In the genomic region with DNA sequence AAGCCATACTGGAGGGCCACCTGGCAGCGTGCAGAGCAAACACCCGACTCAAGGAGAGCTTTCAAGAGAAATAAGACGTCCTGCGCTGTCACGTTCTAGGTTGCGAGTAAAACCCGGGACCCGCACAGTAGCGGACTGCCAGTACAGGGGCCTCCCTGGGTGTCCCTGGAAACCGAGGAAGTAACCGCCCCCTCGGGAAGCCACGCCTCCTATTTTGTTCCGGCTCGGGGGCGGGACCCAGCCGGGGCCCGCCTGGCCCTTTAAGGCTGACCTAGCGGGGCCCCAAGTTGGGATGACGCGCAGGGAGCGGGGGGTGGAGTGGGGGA, we compare ENCODE assay signal across 8 cellular contexts. TPM values are rescaled to one million over a fixed set of nuclear protein-coding genes. Genes with fewer than 3 reads are reported as not detected.
A peak's percentile ranks its signal among the peaks of the same experiment; 100 is the strongest.
DNase-seq lines count a peak whose midpoint lies in the region; ATAC-seq and TF ChIP-seq lines count a peak whose summit lies in the region.

No MANE protein-coding gene starts in this region.

- H3K27me3 ChIP-seq in Loucy (ENCODE audit: insufficient read depth, low read length, poor library complexity, severe bottlenecking): peaks cover 7% of the 10 kb centered on the region
- H3K27me3 ChIP-seq in SJCRH30: no peaks in the 10 kb centered on the region
- no peaks in the 10 kb centered on the region for H3K27me3 ChIP-seq in gastroesophageal sphincter
- no peaks in the 10 kb centered on the region for H3K27me3 ChIP-seq in suprapubic skin

- TF ChIP-seq EP300 in gastroesophageal sphincter (IDR thresholded peaks at IDR 0.05) (no peak), suprapubic skin (IDR thresholded peaks at IDR 0.05) (no peak)

- H3K9me3 ChIP-seq in ES-I3 (ENCODE audit: control insufficient read depth, insufficient read depth, low read length): no peaks in the 10 kb centered on the region
- no peaks in the 10 kb centered on the region for H3K9me3 ChIP-seq in Loucy (ENCODE audit: insufficient read depth, low read depth, low read length)
- no peaks in the 10 kb centered on the region for H3K9me3 ChIP-seq in SJCRH30 (replicated peaks)
- H3K9me3 ChIP-seq in gastroesophageal sphincter: no peaks in the 10 kb centered on the region
- no peaks in the 10 kb centered on the region for H3K9me3 ChIP-seq in suprapubic skin

- H2AFZ ChIP-seq in Loucy (ENCODE audit: low read length): peak overlapping the region; percentile 83

- H3K27ac ChIP-seq in SJCRH30: no peak overlapping the region
- H3K27ac ChIP-seq in gastroesophageal sphincter: peak overlapping the region; percentile 80 to 91 (median 86)
- H3K27ac ChIP-seq in suprapubic skin: peak overlapping the region; percentile 88

- peaks cover 6% of the 10 kb centered on the region; the same call in 1 of the 2 replicates for H3F3A ChIP-seq in Loucy (ENCODE audit: low read depth)

- H3K36me3 ChIP-seq in ES-I3 (ENCODE audit: insufficient read depth, low read length) (no peaks in the 10 kb centered on the region), Loucy (ENCODE audit: insufficient read depth, low read length) (no peaks in the 10 kb centered on the region), SJCRH30 (no peaks in the 10 kb centered on the region), gastroesophageal sphincter (peaks cover 0 to 1% of the 10 kb centered on the region in 2 donors), suprapubic skin (no peaks in the 10 kb centered on the region)

- no peaks in the 10 kb centered on the region for H4K20me1 ChIP-seq in Loucy (ENCODE audit: insufficient read depth, low read length, poor library complexity, severe bottlenecking)

- DNase-seq in H4 (ENCODE audit: low spot score) (peak; percentile 57), SJCRH30 (peak; percentile 87 to 92), occipital lobe (lab: John Stamatoyannopoulos, UW) (peak; percentile 82), suprapubic skin (ENCODE audit: low spot score in 2 of 2) (peak; percentile 97)
- peak; percentile 81 to 88 (median 84) for DNase-seq in activated naive CD4-positive, alpha-beta T cell (lab: John Stamatoyannopoulos, UW)

- H3K4me2 ChIP-seq in Loucy (ENCODE audit: low read depth, low read length, poor library complexity, severe bottlenecking): peak overlapping the region; percentile 97

- no peaks in the 10 kb centered on the region for H3K9me2 ChIP-seq in Loucy (replicated peaks; ENCODE audit: low read depth, low read length)

- peaks cover 45% of the 10 kb centered on the region for H3K79me2 ChIP-seq in Loucy (ENCODE audit: insufficient read depth, low read length)

- ATAC-seq in gastroesophageal sphincter: peak; percentile 80

- 0% methylated on average over 1 to 2 of the region's 22 CpGs for WGBS in gastroesophageal sphincter (ENCODE audit: low coverage in 1 of 2), 2 donors
- 3% methylated on average over 9 of the region's 22 CpGs for WGBS in suprapubic skin

- H3K9ac ChIP-seq in ES-I3 (ENCODE audit: low read depth, low read length) (peak overlapping the region; percentile 47), Loucy (ENCODE audit: low read depth, low read length, poor library complexity, severe bottlenecking) (peak overlapping the region; percentile 51)

- H3K4me3 ChIP-seq in Loucy (ENCODE audit: low read length, poor library complexity, severe bottlenecking) (peak overlapping the region; percentile 74), SJCRH30 (peak overlapping the region; percentile 75), gastroesophageal sphincter (peak overlapping the region; percentile 92 to 96), suprapubic skin (peak overlapping the region; percentile 79)

- TF ChIP-seq POLR2A in gastroesophageal sphincter (IDR thresholded peaks at IDR 0.05): no peak
- TF ChIP-seq POLR2A in suprapubic skin (IDR thresholded peaks at IDR 0.05): no peak

- H3K4me1 ChIP-seq in ES-I3 (ENCODE audit: insufficient read depth, low read length) (peaks cover 7% of the 10 kb centered on the region; the same call in 1 of the 2 replicates), Loucy (ENCODE audit: insufficient read depth, low read length, poor library complexity, severe bottlenecking) (peaks cover 39% of the 10 kb centered on the region), SJCRH30 (peaks cover 3% of the 10 kb centered on the region), gastroesophageal sphincter (peaks cover 0 to 74% (median 13%) of the 10 kb centered on the region in 3 donors), suprapubic skin (peaks cover 61% of the 10 kb centered on the region)

- TF ChIP-seq CTCF in Loucy (conservative IDR thresholded peaks at IDR 0.05; ENCODE audit: low read length) (no peak), gastroesophageal sphincter (IDR thresholded peaks at IDR 0.05) (no peak), suprapubic skin (IDR thresholded peaks at IDR 0.05) (no peak)

RNA-seq across cellular contexts. Expression of gene MAPKAPK3, which starts 0.2 kb away (rescaled TPM):
- total RNA-seq in H4 (2014; rRNA removed; shearing (Covaris generic)): 25.5 and 28.6 TPM in 2 replicates
- total RNA-seq in SJCRH30 (2014; rRNA removed; shearing (Covaris generic)): 24.1 and 24.2 TPM in 2 replicates
- total RNA-seq in gastroesophageal sphincter: 10 to 100 TPM; 18.7 to 30.2 (median 22.4) TPM
- total RNA-seq in occipital lobe: 5.5 TPM
- total RNA-seq in suprapubic skin: 100 to 1,000 TPM in 2 of 4 donors, 10 to 100 TPM in 2; 71.5 to 120 (median 99.4) TPM

RNA-seq across cellular contexts. Expression of gene CISH, which starts 5.2 kb away (rescaled TPM):
- 0.23 and 1.3 TPM in 2 replicates for total RNA-seq in H4 (2014; rRNA removed; shearing (Covaris generic))
- 8.4 and 8.6 TPM in 2 replicates for total RNA-seq in SJCRH30 (2014; rRNA removed; shearing (Covaris generic))
- 1 to 10 TPM in 3 of 4 donors, under 1 TPM in 1; 0.99 to 9.3 (median 3.6) TPM for total RNA-seq in gastroesophageal sphincter
- 0.16 TPM for total RNA-seq in occipital lobe
- 10 to 100 TPM; 12.8 to 20.5 (median 14.7) TPM for total RNA-seq in suprapubic skin

RNA-seq across cellular contexts. Expression of gene HEMK1, which starts 47.4 kb away (rescaled TPM):
- total RNA-seq in H4 (2014; rRNA removed; shearing (Covaris generic)): 5.6 and 7.3 TPM in 2 replicates
- total RNA-seq in SJCRH30 (2014; rRNA removed; shearing (Covaris generic)): 6.2 and 6.3 TPM in 2 replicates
- total RNA-seq in gastroesophageal sphincter (10 to 100 TPM in 3 of 4 donors, 1 to 10 TPM in 1; 6.4 to 11.7 (median 11.4) TPM), occipital lobe (6.9 TPM), suprapubic skin (10 to 100 TPM in 1 of 4 donors, 1 to 10 TPM in 3; 3.8 to 10.6 (median 8.4) TPM)

RNA-seq across cellular contexts. Expression of gene C3orf18, which starts 49.2 kb away (rescaled TPM):
- total RNA-seq in H4 (2014; rRNA removed; shearing (Covaris generic)): 0.41 and 0.68 TPM in 2 replicates
- total RNA-seq in SJCRH30 (2014; rRNA removed; shearing (Covaris generic)): 1.1 and 2.4 TPM in 2 replicates
- total RNA-seq in gastroesophageal sphincter (10 to 100 TPM in 3 of 4 donors, 1 to 10 TPM in 1; 9.7 to 42.8 (median 25.3) TPM), occipital lobe (13.6 TPM), suprapubic skin (1 to 10 TPM; 1.3 to 3.7 (median 2.2) TPM)

RNA-seq across cellular contexts. Expression of gene DOCK3, which starts 58.0 kb away (rescaled TPM):
- 0.02 and 0.12 TPM in 2 replicates for total RNA-seq in H4 (2014; rRNA removed; shearing (Covaris generic))
- 0.08 TPM in 2 replicates for total RNA-seq in SJCRH30 (2014; rRNA removed; shearing (Covaris generic))
- total RNA-seq in gastroesophageal sphincter: 10 to 100 TPM in 1 of 4 donors, 1 to 10 TPM in 3; 5.5 to 10.0 (median 8.7) TPM
- total RNA-seq in occipital lobe: 42.6 TPM
- 1 to 10 TPM; 2.1 to 8.6 (median 2.9) TPM for total RNA-seq in suprapubic skin
